Comparison of ENCODE assay signal across 15 cellular contexts in the genomic region with DNA sequence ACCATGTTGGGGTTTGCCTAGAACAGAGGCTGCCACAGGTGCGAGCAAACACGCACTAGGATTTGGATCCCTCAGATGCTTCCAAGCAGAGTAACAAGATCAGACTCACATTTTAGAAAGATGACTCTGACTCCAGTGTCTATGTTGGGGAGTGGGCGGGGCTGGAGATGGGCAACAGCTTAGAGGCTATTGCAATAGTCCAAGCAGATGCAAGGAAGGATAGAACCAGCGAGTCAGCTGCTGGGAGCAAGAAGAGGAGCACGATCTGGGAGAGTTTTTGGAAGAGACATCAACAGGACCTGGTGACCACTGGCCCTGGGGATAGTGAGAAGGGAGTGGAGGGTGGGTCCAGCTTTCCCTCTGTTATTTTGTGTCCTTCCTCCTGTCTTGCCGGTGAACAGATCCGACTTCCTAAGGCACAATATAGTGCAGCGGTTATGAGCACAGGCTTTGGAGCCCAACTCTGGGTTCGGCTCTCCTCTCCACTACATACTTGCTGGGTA. TPM values are rescaled to one million over a fixed set of nuclear protein-coding genes. Genes with fewer than 3 reads are reported as not detected.
DNase-seq lines count a peak whose midpoint lies in the region; ATAC-seq, FAIRE-seq and TF ChIP-seq lines count a peak whose summit lies in the region.
"Had no signal": no experiment of that assay in that cellular context is flagged by ENCODE, and none has a peak within 500 bp of the region (broad histone marks: within the 10 kb centered on the region; RNA-seq: fewer than 3 reads in every experiment).

No MANE protein-coding gene starts in this region.

- no peak overlapping the region for H3K4me2 ChIP-seq in astrocyte (ENCODE audit: low read length)

- H3K27ac Mint-ChIP-seq in natural killer cell treated with Interleukin-12 subunit alpha and Interleukin-12 subunit beta and Interleukin-15 and Interleukin-18, amount 100 ng/mL, for 72 hours = peak overlapping the region; percentile 50 to 82
- H3K27ac Mint-ChIP-seq in natural killer cell (peak overlapping the region in 1 of 2 donors; percentile 59), astrocyte (ENCODE audit: unreplicated experiment) (peak overlapping the region; percentile 47)
- H3K27ac Mint-ChIP-seq in activated CD8-positive, alpha-beta T cell treated with anti-CD3 and anti-CD28 coated beads for 36 hours = no peak overlapping the region
- H3K27ac Mint-ChIP-seq: endodermal cell had no signal

- H2AFZ ChIP-seq in astrocyte (ENCODE audit: low read depth, low read length) = no peak overlapping the region

- no peaks in the 10 kb centered on the region for H3K27me3 Mint-ChIP-seq in natural killer cell treated with Interleukin-12 subunit alpha and Interleukin-12 subunit beta and Interleukin-15 and Interleukin-18, amount 100 ng/mL, for 72 hours
- no peaks in the 10 kb centered on the region for H3K27me3 Mint-ChIP-seq in natural killer cell (ENCODE audit: low read depth in 2 of 2)
- peaks cover 6% of the 10 kb centered on the region for H3K27me3 Mint-ChIP-seq in astrocyte (ENCODE audit: low read depth, unreplicated experiment)
- H3K27me3 Mint-ChIP-seq in activated CD8-positive, alpha-beta T cell treated with anti-CD3 and anti-CD28 coated beads for 36 hours = no peaks in the 10 kb centered on the region

- no peaks in the 10 kb centered on the region for H3K36me3 Mint-ChIP-seq in natural killer cell treated with Interleukin-12 subunit alpha and Interleukin-12 subunit beta and Interleukin-15 and Interleukin-18, amount 100 ng/mL, for 72 hours
- H3K36me3 Mint-ChIP-seq in natural killer cell (no peaks in the 10 kb centered on the region), astrocyte (ENCODE audit: low read depth, unreplicated experiment) (no peaks in the 10 kb centered on the region)
- no peaks in the 10 kb centered on the region for H3K36me3 Mint-ChIP-seq in activated CD8-positive, alpha-beta T cell treated with anti-CD3 and anti-CD28 coated beads for 36 hours (ENCODE audit: low read depth)

- no peak overlapping the region for H3K9ac ChIP-seq in astrocyte (ENCODE audit: low read length)

- no peaks in the 10 kb centered on the region for H3K9me3 Mint-ChIP-seq in natural killer cell treated with Interleukin-12 subunit alpha and Interleukin-12 subunit beta and Interleukin-15 and Interleukin-18, amount 100 ng/mL, for 72 hours
- H3K9me3 Mint-ChIP-seq in natural killer cell = no peaks in the 10 kb centered on the region
- H3K9me3 Mint-ChIP-seq in astrocyte (ENCODE audit: unreplicated experiment) = peaks cover 2% of the 10 kb centered on the region
- H3K9me3 Mint-ChIP-seq in activated CD8-positive, alpha-beta T cell treated with anti-CD3 and anti-CD28 coated beads for 36 hours = no peaks in the 10 kb centered on the region
- H3K9me3 Mint-ChIP-seq: endodermal cell had no signal

- H3K27ac ChIP-seq in astrocyte (ENCODE audit: low read depth, low read length) = no peak overlapping the region
- H3K27ac ChIP-seq in stomach = no peak overlapping the region
- H3K27ac ChIP-seq: tibial nerve had no signal

- no peak for TF ChIP-seq POLR2A in stomach (IDR thresholded peaks at IDR 0.05)

- H3K36me3 ChIP-seq in astrocyte (ENCODE audit: insufficient read depth, low read length) = no peaks in the 10 kb centered on the region
- H3K36me3 ChIP-seq in stomach = no peaks in the 10 kb centered on the region
- H3K36me3 ChIP-seq: tibial nerve had no signal

- H3K4me1 ChIP-seq in astrocyte (ENCODE audit: insufficient read depth, low read length) = peaks cover 10% of the 10 kb centered on the region
- peaks cover 18 to 47% (median 25%) of the 10 kb centered on the region in 4 donors for H3K4me1 ChIP-seq in stomach

- POLR2A ChIA-PET in activated CD8-positive, alpha-beta T cell treated with anti-CD3 and anti-CD28 coated beads for 36 hours (lab: Charles Lee) = interaction anchor here (1.2 kb wide), 2 partner anchors 40 to 215 kb away, joined by 3 read pairs; no protein-coding TSS in a partner anchor

- H3K4me3 ChIP-seq in astrocyte (ENCODE audit: insufficient read depth, low read depth, low read length) (no peak overlapping the region), stomach (no peak overlapping the region)
- H3K4me3 ChIP-seq: lung, tibial nerve had no signal

- CTCF ChIA-PET in activated CD8-positive, alpha-beta T cell treated with anti-CD3 and anti-CD28 coated beads for 36 hours (lab: Charles Lee) = interaction anchor here (0.8 to 18.1 kb wide), 6 partner anchors 10 to 152 kb away, joined by 3 to 405 read pairs (median 6); no protein-coding TSS in a partner anchor

- H4K20me1 ChIP-seq in astrocyte (ENCODE audit: insufficient read depth, low read length) = no peaks in the 10 kb centered on the region

- peaks cover 12 to 34% of the 10 kb centered on the region in 2 donors for H3K4me1 Mint-ChIP-seq in natural killer cell treated with Interleukin-12 subunit alpha and Interleukin-12 subunit beta and Interleukin-15 and Interleukin-18, amount 100 ng/mL, for 72 hours (ENCODE audit: low read depth in 2 of 2)
- H3K4me1 Mint-ChIP-seq in natural killer cell = peaks cover 8 to 11% of the 10 kb centered on the region in 2 donors
- H3K4me1 Mint-ChIP-seq in astrocyte (ENCODE audit: low read depth, unreplicated experiment) = peaks cover 10% of the 10 kb centered on the region
- peaks cover 7% of the 10 kb centered on the region for H3K4me1 Mint-ChIP-seq in activated CD8-positive, alpha-beta T cell treated with anti-CD3 and anti-CD28 coated beads for 36 hours (ENCODE audit: low read depth)

- no peak for ATAC-seq in natural killer cell treated with Interleukin-12 subunit alpha and Interleukin-12 subunit beta and Interleukin-15 and Interleukin-18, amount 100 ng/mL, for 72 hours
- ATAC-seq in natural killer cell (no peak), HG03442 (IDR thresholded peaks at IDR 0.05; ENCODE audit: unreplicated experiment) (no peak)
- ATAC-seq in activated CD8-positive, alpha-beta T cell treated with anti-CD3 and anti-CD28 coated beads for 36 hours = no peak

- H3K4me3 Mint-ChIP-seq in natural killer cell treated with Interleukin-12 subunit alpha and Interleukin-12 subunit beta and Interleukin-15 and Interleukin-18, amount 100 ng/mL, for 72 hours = no peak overlapping the region
- H3K4me3 Mint-ChIP-seq in natural killer cell (no peak overlapping the region), astrocyte (ENCODE audit: unreplicated experiment) (peak overlapping the region; percentile 14)
- no peak overlapping the region for H3K4me3 Mint-ChIP-seq in activated CD8-positive, alpha-beta T cell treated with anti-CD3 and anti-CD28 coated beads for 36 hours
- H3K4me3 Mint-ChIP-seq: endodermal cell had no signal

- H3K27me3 ChIP-seq in astrocyte (ENCODE audit: insufficient read depth, low read length) (no peaks in the 10 kb centered on the region), stomach (no peaks in the 10 kb centered on the region)
- H3K27me3 ChIP-seq: tibial nerve had no signal

- no peaks in the 10 kb centered on the region for H3K79me2 ChIP-seq in astrocyte (ENCODE audit: insufficient read depth, low read length)

- no peak for TF ChIP-seq EP300 in stomach (IDR thresholded peaks at IDR 0.05)

- intact Hi-C loops in natural killer cell (cut with micrococcal nuclease) (no loop called here), stomach (cut with DNase I; ENCODE audit: low total_unique reads) (no loop called here)
- intact Hi-C loops in activated CD8-positive, alpha-beta T cell treated with anti-CD3 and anti-CD28 coated beads for 36 hours (cut with micrococcal nuclease) = no loop called here

- no peak for DNase-seq in natural killer cell treated with Interleukin-12 subunit alpha and Interleukin-12 subunit beta and Interleukin-15 and Interleukin-18, amount 100 ng/mL, for 72 hours (ENCODE audit: low spot score)
- DNase-seq in natural killer cell = no peak
- DNase-seq in astrocyte (ENCODE audit: low read depth) = peak; percentile 19
- DNase-seq in islet precursor cell = peak; percentile 77
- no peak for DNase-seq in activated CD8-positive, alpha-beta T cell treated with anti-CD3 and anti-CD28 coated beads for 36 hours
- no peak for DNase-seq in stomach
- DNase-seq in SHP77 treated with DMSO at 0.1 percent for 48 hours (lab: John Stamatoyannopoulos, UW) = no peak
- DNase-seq: activated CD4-positive, alpha-beta T cell treated with anti-CD3 and anti-CD28 coated beads, Interleukin-2, amount 50 U/mL, for 1 hour; endodermal cell; NCI-H2107; occipital lobe; T-helper 1 cell had no signal

- TF ChIP-seq CTCF in natural killer cell (IDR thresholded peaks at IDR 0.05) (no peak), astrocyte (IDR thresholded peaks at IDR 0.05; ENCODE audit: insufficient read depth, low read depth, low read length) (no peak), stomach (IDR thresholded peaks at IDR 0.05) (no peak)
- TF ChIP-seq CTCF in activated CD8-positive, alpha-beta T cell treated with anti-CD3 and anti-CD28 coated beads for 36 hours (IDR thresholded peaks at IDR 0.05) = no peak

- no peak for FAIRE-seq in astrocyte (lab: Jason Lieb, UNC)

- WGBS in stomach, 5 donors = 94 to 97% (median 96%) methylated on average over 9 of the region's 9 CpGs

- H3K9me3 ChIP-seq in astrocyte (ENCODE audit: insufficient read depth, low read depth, low read length) (no peaks in the 10 kb centered on the region), stomach (no peaks in the 10 kb centered on the region)
- H3K9me3 ChIP-seq: tibial nerve had no signal

RNA-seq across cellular contexts. Expression of gene FGD2, which starts 52.7 kb away (rescaled TPM):
- total RNA-seq in natural killer cell treated with Interleukin-12 subunit alpha and Interleukin-12 subunit beta and Interleukin-15 and Interleukin-18, amount 100 ng/mL, for 72 hours = 1 to 10 TPM; 9.1 to 9.3 TPM
- total RNA-seq in natural killer cell (10 to 100 TPM in 2 of 3 donors, 1 to 10 TPM in 1; 6.3 to 22.3 (median 14.1) TPM), astrocyte (not detected in 2 replicates), stomach (10 to 100 TPM in 2 of 5 donors, 1 to 10 TPM in 3; 2.6 to 34.5 (median 7.3) TPM)
- 1 to 10 TPM; 1.4 to 1.6 TPM for total RNA-seq in activated CD8-positive, alpha-beta T cell treated with anti-CD3 and anti-CD28 coated beads for 36 hours
- polyA plus RNA-seq in stomach = 1 to 10 TPM; 2.7 to 3.5 (median 3.1) TPM
- total RNA-seq: endodermal cell had no signal

Comparison
In these comparisons a context has a peak if more than half of its experiments do, and no peak if none do; other contexts are left out.
1. DNase-seq: peak in astrocyte (single experiment) and islet precursor cell (single experiment); none in natural killer cell treated with Interleukin-12 subunit alpha and Interleukin-12 subunit beta and Interleukin-15 and Interleukin-18, amount 100 ng/mL, for 72 hours (single experiment), natural killer cell (single experiment), activated CD8-positive, alpha-beta T cell treated with anti-CD3 and anti-CD28 coated beads for 36 hours (single experiment), stomach (single experiment) and SHP77 treated with DMSO at 0.1 percent for 48 hours (single experiment).